In the genomic region with DNA sequence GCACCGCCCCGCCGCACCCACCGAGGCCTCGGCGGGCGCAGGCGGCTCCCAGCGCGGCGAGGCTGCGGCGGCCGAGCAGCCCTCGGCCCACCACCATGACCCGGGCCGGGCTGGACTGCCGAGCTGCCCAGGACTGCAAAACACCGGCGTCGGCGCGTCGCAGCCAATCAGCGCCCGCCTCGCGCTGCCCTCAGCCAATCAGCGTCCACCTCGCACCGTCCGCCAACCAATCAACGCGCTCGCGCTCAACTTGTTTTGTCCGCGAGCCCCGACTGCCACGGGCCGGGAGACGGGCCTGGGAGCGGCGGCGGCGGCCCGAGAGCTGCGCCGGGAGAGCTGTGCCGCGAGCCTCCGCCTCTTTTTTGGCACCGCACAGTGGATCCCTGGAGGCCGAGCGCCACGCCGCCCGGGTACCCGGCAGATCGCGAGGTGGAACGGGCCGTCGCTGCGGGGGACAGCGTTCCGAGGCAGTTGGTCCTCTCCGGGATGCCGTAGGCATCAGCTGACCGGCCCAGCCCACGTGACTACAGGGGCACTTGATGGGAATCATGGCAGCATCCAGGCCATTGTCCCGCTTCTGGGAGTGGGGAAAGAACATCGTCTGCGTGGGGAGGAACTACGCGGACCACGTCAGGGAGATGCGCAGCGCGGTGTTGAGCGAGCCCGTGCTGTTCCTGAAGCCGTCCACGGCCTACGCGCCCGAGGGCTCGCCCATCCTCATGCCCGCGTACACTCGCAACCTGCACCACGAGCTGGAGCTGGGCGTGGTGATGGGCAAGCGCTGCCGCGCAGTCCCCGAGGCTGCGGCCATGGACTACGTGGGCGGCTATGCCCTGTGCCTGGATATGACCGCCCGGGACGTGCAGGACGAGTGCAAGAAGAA, we compare ENCODE assay signal across 1 cellular context.
A peak's percentile ranks its signal among the peaks of the same experiment; 100 is the strongest.
TF ChIP-seq lines count a peak whose summit lies in the region.

TSS of gene FAHD1 (plus strand) at position 516 of the 883 bp plus-strand sequence. CDS start at position 549, 33 bp downstream.
TSS of gene HAGH (minus strand) at position 135 of the 883 bp plus-strand sequence. CDS start at position 97, 38 bp downstream.

TF ChIP-seq in HepG2, 621 proteins besides CTCF, POLR2A, EP300 and RAD21 (continued from another document and continues in another):
- peak; percentile 87 for TF ChIP-seq ZNF564 (CRISPR knock-in tag; IDR thresholded peaks at IDR 0.05)
- TF ChIP-seq, protein P1, sequence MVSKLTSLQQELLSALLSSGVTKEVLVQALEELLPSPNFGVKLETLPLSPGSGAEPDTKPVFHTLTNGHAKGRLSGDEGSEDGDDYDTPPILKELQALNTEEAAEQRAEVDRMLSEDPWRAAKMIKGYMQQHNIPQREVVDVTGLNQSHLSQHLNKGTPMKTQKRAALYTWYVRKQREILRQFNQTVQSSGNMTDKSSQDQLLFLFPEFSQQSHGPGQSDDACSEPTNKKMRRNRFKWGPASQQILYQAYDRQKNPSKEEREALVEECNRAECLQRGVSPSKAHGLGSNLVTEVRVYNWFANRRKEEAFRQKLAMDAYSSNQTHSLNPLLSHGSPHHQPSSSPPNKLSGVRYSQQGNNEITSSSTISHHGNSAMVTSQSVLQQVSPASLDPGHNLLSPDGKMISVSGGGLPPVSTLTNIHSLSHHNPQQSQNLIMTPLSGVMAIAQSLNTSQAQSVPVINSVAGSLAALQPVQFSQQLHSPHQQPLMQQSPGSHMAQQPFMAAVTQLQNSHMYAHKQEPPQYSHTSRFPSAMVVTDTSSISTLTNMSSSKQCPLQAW (CRISPR knock-in tag; IDR thresholded peaks at IDR 0.05): peak; percentile 59
- TF ChIP-seq ZNF687 (CRISPR knock-in tag; IDR thresholded peaks at IDR 0.05): peak; percentile 95
- TF ChIP-seq REL (CRISPR knock-in tag; conservative IDR thresholded peaks at IDR 0.05): no peak; the same call in 1 of the 2 replicates
- TF ChIP-seq PATZ1 (CRISPR knock-in tag; IDR thresholded peaks at IDR 0.05): peak; percentile 53
- TF ChIP-seq BORCS8-MEF2B (CRISPR knock-in tag; IDR thresholded peaks at IDR 0.05): peak; percentile 79
- no peak for TF ChIP-seq DPF2 (CRISPR knock-in tag; IDR thresholded peaks at IDR 0.05; ENCODE audit: borderline replicate concordance, low read depth)
- TF ChIP-seq ZNF383 (CRISPR knock-in tag; IDR thresholded peaks at IDR 0.05; ENCODE audit: borderline replicate concordance): no peak
- TF ChIP-seq FOXK2 (IDR thresholded peaks at IDR 0.05): no peak
- TF ChIP-seq ZNF616 (CRISPR knock-in tag; IDR thresholded peaks at IDR 0.05; ENCODE audit: low read depth): peak; percentile 91
- no peak for TF ChIP-seq GPN1 (CRISPR knock-in tag; IDR thresholded peaks at IDR 0.05; ENCODE audit: borderline replicate concordance)
- TF ChIP-seq MLXIP (CRISPR knock-in tag; IDR thresholded peaks at IDR 0.05; ENCODE audit: borderline replicate concordance): no peak; the same call in 1 of the 2 replicates
- TF ChIP-seq ZFP36 (IDR thresholded peaks at IDR 0.05; ENCODE audit: borderline replicate concordance, low read depth, low read length, partially characterized antibody): no peak
- TF ChIP-seq NR2C2 (CRISPR knock-in tag; IDR thresholded peaks at IDR 0.05; ENCODE audit: borderline replicate concordance): peak; percentile 85
- no peak for TF ChIP-seq ZNF264 (CRISPR knock-in tag; IDR thresholded peaks at IDR 0.05)
- TF ChIP-seq ZNF749 (CRISPR knock-in tag; IDR thresholded peaks at IDR 0.05; ENCODE audit: borderline replicate concordance): peak; percentile 41; the same call in 1 of the 2 replicates
- no peak for TF ChIP-seq ZNF850 (CRISPR knock-in tag; conservative IDR thresholded peaks at IDR 0.05)
- peak; percentile 57; the same call in 1 of the 2 replicates for TF ChIP-seq ETV5 (CRISPR knock-in tag; IDR thresholded peaks at IDR 0.05; ENCODE audit: borderline replicate concordance)
- TF ChIP-seq ZNF746 (CRISPR knock-in tag; IDR thresholded peaks at IDR 0.05): peak; percentile 46; the same call in 1 of the 2 replicates
- peak; percentile 60; the same call in 1 of the 2 replicates for TF ChIP-seq ZNF280D (CRISPR knock-in tag; IDR thresholded peaks at IDR 0.05)
- TF ChIP-seq ZNF883 (CRISPR knock-in tag; IDR thresholded peaks at IDR 0.05; ENCODE audit: not compliant biosample characterization): peak; percentile 92
- TF ChIP-seq, protein P2, sequence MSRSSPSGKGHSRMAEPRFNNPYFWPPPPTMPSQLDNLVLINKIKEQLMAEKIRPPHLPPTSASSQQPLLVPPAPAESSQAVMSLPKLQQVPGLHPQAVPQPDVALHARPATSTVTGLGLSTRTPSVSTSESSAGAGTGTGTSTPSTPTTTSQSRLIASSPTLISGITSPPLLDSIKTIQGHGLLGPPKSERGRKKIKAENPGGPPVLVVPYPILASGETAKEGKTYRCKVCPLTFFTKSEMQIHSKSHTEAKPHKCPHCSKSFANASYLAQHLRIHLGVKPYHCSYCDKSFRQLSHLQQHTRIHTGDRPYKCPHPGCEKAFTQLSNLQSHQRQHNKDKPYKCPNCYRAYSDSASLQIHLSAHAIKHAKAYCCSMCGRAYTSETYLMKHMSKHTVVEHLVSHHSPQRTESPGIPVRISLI (CRISPR knock-in tag; IDR thresholded peaks at IDR 0.05; ENCODE audit: borderline replicate concordance): peak; percentile 70
- TF ChIP-seq, protein P3, sequence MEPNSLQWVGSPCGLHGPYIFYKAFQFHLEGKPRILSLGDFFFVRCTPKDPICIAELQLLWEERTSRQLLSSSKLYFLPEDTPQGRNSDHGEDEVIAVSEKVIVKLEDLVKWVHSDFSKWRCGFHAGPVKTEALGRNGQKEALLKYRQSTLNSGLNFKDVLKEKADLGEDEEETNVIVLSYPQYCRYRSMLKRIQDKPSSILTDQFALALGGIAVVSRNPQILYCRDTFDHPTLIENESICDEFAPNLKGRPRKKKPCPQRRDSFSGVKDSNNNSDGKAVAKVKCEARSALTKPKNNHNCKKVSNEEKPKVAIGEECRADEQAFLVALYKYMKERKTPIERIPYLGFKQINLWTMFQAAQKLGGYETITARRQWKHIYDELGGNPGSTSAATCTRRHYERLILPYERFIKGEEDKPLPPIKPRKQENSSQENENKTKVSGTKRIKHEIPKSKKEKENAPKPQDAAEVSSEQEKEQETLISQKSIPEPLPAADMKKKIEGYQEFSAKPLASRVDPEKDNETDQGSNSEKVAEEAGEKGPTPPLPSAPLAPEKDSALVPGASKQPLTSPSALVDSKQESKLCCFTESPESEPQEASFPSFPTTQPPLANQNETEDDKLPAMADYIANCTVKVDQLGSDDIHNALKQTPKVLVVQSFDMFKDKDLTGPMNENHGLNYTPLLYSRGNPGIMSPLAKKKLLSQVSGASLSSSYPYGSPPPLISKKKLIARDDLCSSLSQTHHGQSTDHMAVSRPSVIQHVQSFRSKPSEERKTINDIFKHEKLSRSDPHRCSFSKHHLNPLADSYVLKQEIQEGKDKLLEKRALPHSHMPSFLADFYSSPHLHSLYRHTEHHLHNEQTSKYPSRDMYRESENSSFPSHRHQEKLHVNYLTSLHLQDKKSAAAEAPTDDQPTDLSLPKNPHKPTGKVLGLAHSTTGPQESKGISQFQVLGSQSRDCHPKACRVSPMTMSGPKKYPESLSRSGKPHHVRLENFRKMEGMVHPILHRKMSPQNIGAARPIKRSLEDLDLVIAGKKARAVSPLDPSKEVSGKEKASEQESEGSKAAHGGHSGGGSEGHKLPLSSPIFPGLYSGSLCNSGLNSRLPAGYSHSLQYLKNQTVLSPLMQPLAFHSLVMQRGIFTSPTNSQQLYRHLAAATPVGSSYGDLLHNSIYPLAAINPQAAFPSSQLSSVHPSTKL (CRISPR knock-in tag; IDR thresholded peaks at IDR 0.05): peak; percentile 61
- TF ChIP-seq ZNF672 (CRISPR knock-in tag; IDR thresholded peaks at IDR 0.05): no peak; the same call in 1 of the 2 replicates
- peak; percentile 88 for TF ChIP-seq TARDBP (CRISPR knock-in tag; IDR thresholded peaks at IDR 0.05)
- TF ChIP-seq MEIS2 (CRISPR knock-in tag; IDR thresholded peaks at IDR 0.05): peak; percentile 62; the same call in 1 of the 2 replicates
- TF ChIP-seq KDM1A (CRISPR knock-in tag; IDR thresholded peaks at IDR 0.05): no peak
- no peak for TF ChIP-seq CC2D1A (CRISPR knock-in tag; IDR thresholded peaks at IDR 0.05)
